Comparison of ENCODE assay signal across 20 cellular contexts in the genomic region with DNA sequence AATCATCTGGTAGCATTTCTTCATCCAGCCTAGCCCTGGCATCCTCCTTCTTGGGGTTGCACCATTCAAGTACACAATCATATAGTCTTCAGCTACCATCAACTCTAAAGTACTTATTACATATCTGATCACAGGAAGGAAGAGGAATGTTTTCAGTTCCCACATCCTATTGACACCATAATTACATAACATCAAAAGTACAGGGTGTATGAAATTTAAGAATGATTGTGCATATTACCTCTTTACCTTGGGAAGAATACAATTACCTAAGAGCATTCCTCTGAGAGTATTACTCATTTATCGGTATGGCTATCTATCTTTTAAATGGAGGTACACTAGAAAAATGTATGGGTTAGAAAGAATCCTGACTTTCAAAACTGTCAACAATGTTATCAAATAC.
"Had no signal": no experiment of that assay in that cellular context is flagged by ENCODE, and none has a peak within 500 bp of the region (broad histone marks: within the 10 kb centered on the region; RNA-seq: fewer than 3 reads in every experiment).

No MANE protein-coding gene starts in this region.

- H3K27me3 Mint-ChIP-seq: activated CD4-positive, alpha-beta T cell treated with anti-CD3 and anti-CD28 coated beads, Interleukin-2, amount 10 ng/mL, durations not matched to agents 7 days and 5 days; activated T-helper 17 cell treated with anti-CD3 and anti-CD28 coated beads, Interleukin-2, amount 50 U/mL, for 72 hours; dendritic cell treated with granulocyte-macrophage colony-stimulating factor and Interleukin-4, amounts not matched to agents 40 ng/mL and 50 ng/mL, for 4 days; naive B cell; progenitor cell of endocrine pancreas; stimulated activated memory B cell treated with anti-CD40 and anti-IgM and Interleukin-4, amounts not matched to agents 10 μg/mL and 1 μg/mL and 100 μg/mL, for 72 hours had no signal

- H3K27ac ChIP-seq: lower lobe of right lung, right lobe of liver, tibial nerve had no signal

- ATAC-seq: activated T-helper 17 cell treated with anti-CD3 and anti-CD28 coated beads, Interleukin-2, amount 50 U/mL, for 72 hours; lower lobe of right lung; right lobe of liver; stimulated activated memory B cell treated with anti-CD40 and anti-IgM and Interleukin-4, amounts not matched to agents 10 μg/mL and 1 μg/mL and 100 μg/mL, for 72 hours had no signal

- H3K9me3 Mint-ChIP-seq: activated CD4-positive, alpha-beta T cell treated with anti-CD3 and anti-CD28 coated beads, Interleukin-2, amount 10 ng/mL, durations not matched to agents 7 days and 5 days; activated naive CD4-positive, alpha-beta T cell treated with anti-CD3 and anti-CD28 coated beads for 36 hours; activated T-helper 17 cell treated with anti-CD3 and anti-CD28 coated beads, Interleukin-2, amount 50 U/mL, for 72 hours; brain; dendritic cell treated with granulocyte-macrophage colony-stimulating factor and Interleukin-4, amounts not matched to agents 40 ng/mL and 50 ng/mL, for 4 days; naive B cell; stimulated activated memory B cell treated with anti-CD40 and anti-IgM and Interleukin-4, amounts not matched to agents 10 μg/mL and 1 μg/mL and 100 μg/mL, for 72 hours had no signal

- H3K4me3 Mint-ChIP-seq: activated CD4-positive, alpha-beta T cell treated with anti-CD3 and anti-CD28 coated beads, Interleukin-2, amount 10 ng/mL, durations not matched to agents 7 days and 5 days; activated naive CD4-positive, alpha-beta T cell treated with anti-CD3 and anti-CD28 coated beads for 36 hours; activated T-helper 17 cell treated with anti-CD3 and anti-CD28 coated beads, Interleukin-2, amount 50 U/mL, for 72 hours; brain; dendritic cell treated with granulocyte-macrophage colony-stimulating factor and Interleukin-4, amounts not matched to agents 40 ng/mL and 50 ng/mL, for 4 days; naive B cell; stimulated activated memory B cell treated with anti-CD40 and anti-IgM and Interleukin-4, amounts not matched to agents 10 μg/mL and 1 μg/mL and 100 μg/mL, for 72 hours had no signal

- H3K27ac Mint-ChIP-seq: activated CD4-positive, alpha-beta T cell treated with anti-CD3 and anti-CD28 coated beads, Interleukin-2, amount 10 ng/mL, durations not matched to agents 7 days and 5 days; activated naive CD4-positive, alpha-beta T cell treated with anti-CD3 and anti-CD28 coated beads for 36 hours; activated T-helper 17 cell treated with anti-CD3 and anti-CD28 coated beads, Interleukin-2, amount 50 U/mL, for 72 hours; brain; dendritic cell treated with granulocyte-macrophage colony-stimulating factor and Interleukin-4, amounts not matched to agents 40 ng/mL and 50 ng/mL, for 4 days; progenitor cell of endocrine pancreas; stimulated activated memory B cell treated with anti-CD40 and anti-IgM and Interleukin-4, amounts not matched to agents 10 μg/mL and 1 μg/mL and 100 μg/mL, for 72 hours had no signal

- H3K4me1 ChIP-seq: lower lobe of right lung, right lobe of liver had no signal

- H3K36me3 ChIP-seq: lower lobe of right lung, right lobe of liver, tibial nerve had no signal

- H3K4me3 ChIP-seq: lower lobe of right lung, right lobe of liver, spleen, tibial nerve had no signal

- H3K27me3 ChIP-seq: right lobe of liver, spleen, tibial nerve had no signal

- H3K4me1 Mint-ChIP-seq: brain had no signal

- H3K36me3 Mint-ChIP-seq: naive B cell; stimulated activated memory B cell treated with anti-CD40 and anti-IgM and Interleukin-4, amounts not matched to agents 10 μg/mL and 1 μg/mL and 100 μg/mL, for 72 hours had no signal

- H3K9me3 ChIP-seq: lower lobe of right lung, right lobe of liver, spleen, tibial nerve had no signal

- DNase-seq: activated CD4-positive, alpha-beta T cell treated with anti-CD3 and anti-CD28 coated beads, Interleukin-2, amount 10 ng/mL, durations not matched to agents 7 days and 5 days; activated CD4-positive, CD25-positive, alpha-beta regulatory T cell; activated naive CD4-positive, alpha-beta T cell treated with anti-CD3 and anti-CD28 coated beads for 36 hours; activated T-cell treated with anti-CD3 and anti-CD28 coated beads for 4 hours; amygdala; cerebellar nuclear complex; erythroblast; hippocampal formation; lower lobe of right lung; midbrain; naive B cell; right lobe of liver; spleen; stimulated activated CD4-positive, alpha-beta T cell treated with anti-CD3 and anti-CD28 coated beads, Interleukin-1b, Interleukin-23, amount 100 ng/mL, for 48 hours had no signal
